Comparison of ENCODE assay signal across 17 cellular contexts in genomic region chr1:244830639-244831038, GRCh38.
"Had no signal": no experiment of that assay in that cellular context is flagged by ENCODE, and none has a peak within 500 bp of the region (broad histone marks: within the 10 kb centered on the region; RNA-seq: fewer than 3 reads in every experiment).

No MANE protein-coding gene starts in this region.

- H3K4me3 Mint-ChIP-seq: activated CD4-positive, alpha-beta T cell treated with anti-CD3 and anti-CD28 coated beads, Interleukin-2, amount 10 ng/mL, durations not matched to agents 7 days and 5 days; memory B cell; naive thymus-derived CD8-positive, alpha-beta T cell; stimulated activated naive CD8-positive, alpha-beta T cell treated with anti-CD3 and anti-CD28 coated beads, Interleukin-15, Interleukin-2, amounts not matched to agents 100 ng/mL and 50 ng/mL, for 24 hours; T-helper 2 cell treated with Interferon-gamma antibody and Interleukin-4, amounts not matched to agents 5 μg/mL and 100 μg/mL, for 36 hours had no signal

- H3K4me3 ChIP-seq: adrenal gland, colonic mucosa, prostate gland, suprapubic skin had no signal

- H3K4me1 ChIP-seq: colonic mucosa, prostate gland had no signal

- H3K27ac Mint-ChIP-seq: activated CD4-positive, alpha-beta T cell treated with anti-CD3 and anti-CD28 coated beads, Interleukin-2, amount 10 ng/mL, durations not matched to agents 7 days and 5 days; memory B cell; naive thymus-derived CD8-positive, alpha-beta T cell; stimulated activated naive CD8-positive, alpha-beta T cell treated with anti-CD3 and anti-CD28 coated beads, Interleukin-15, Interleukin-2, amounts not matched to agents 100 ng/mL and 50 ng/mL, for 24 hours; T-helper 2 cell treated with Interferon-gamma antibody and Interleukin-4, amounts not matched to agents 5 μg/mL and 100 μg/mL, for 36 hours had no signal

- H3K27ac ChIP-seq: adrenal gland, colonic mucosa, prostate gland, suprapubic skin had no signal

- H3K27me3 Mint-ChIP-seq: memory B cell; naive thymus-derived CD8-positive, alpha-beta T cell; stimulated activated naive CD8-positive, alpha-beta T cell treated with anti-CD3 and anti-CD28 coated beads, Interleukin-15, Interleukin-2, amounts not matched to agents 100 ng/mL and 50 ng/mL, for 24 hours had no signal

- H3K36me3 ChIP-seq: adrenal gland, colonic mucosa, prostate gland, suprapubic skin had no signal

- H3K27me3 ChIP-seq: adrenal gland, colonic mucosa, suprapubic skin had no signal

- H3K9me3 ChIP-seq: adrenal gland, colonic mucosa, prostate gland, suprapubic skin had no signal

- H3K9me3 Mint-ChIP-seq: activated CD4-positive, alpha-beta T cell treated with anti-CD3 and anti-CD28 coated beads, Interleukin-2, amount 10 ng/mL, durations not matched to agents 7 days and 5 days; stimulated activated naive CD8-positive, alpha-beta T cell treated with anti-CD3 and anti-CD28 coated beads, Interleukin-15, Interleukin-2, amounts not matched to agents 100 ng/mL and 50 ng/mL, for 24 hours; T-helper 2 cell treated with Interferon-gamma antibody and Interleukin-4, amounts not matched to agents 5 μg/mL and 100 μg/mL, for 36 hours had no signal

- DNase-seq: activated CD4-positive, alpha-beta T cell treated with anti-CD3 and anti-CD28 coated beads, Interleukin-2, amount 10 ng/mL, durations not matched to agents 7 days and 5 days; activated naive CD4-positive, alpha-beta T cell treated with anti-CD3 and anti-CD28 coated beads, Interleukin-2, amount 50 U/mL, for 16 hours; adrenal gland; colonic mucosa; hippocampal formation; left ventricle myocardium superior; naive thymus-derived CD8-positive, alpha-beta T cell; occipital lobe; right cardiac atrium; SW 1271; trophoblast cell had no signal

- H3K36me3 Mint-ChIP-seq: memory B cell; naive thymus-derived CD8-positive, alpha-beta T cell had no signal

- ATAC-seq: esophagus mucosa; left ventricle myocardium superior; naive thymus-derived CD8-positive, alpha-beta T cell; right cardiac atrium had no signal
